18 cellular contexts compared by ENCODE assay signal in the genomic region with DNA sequence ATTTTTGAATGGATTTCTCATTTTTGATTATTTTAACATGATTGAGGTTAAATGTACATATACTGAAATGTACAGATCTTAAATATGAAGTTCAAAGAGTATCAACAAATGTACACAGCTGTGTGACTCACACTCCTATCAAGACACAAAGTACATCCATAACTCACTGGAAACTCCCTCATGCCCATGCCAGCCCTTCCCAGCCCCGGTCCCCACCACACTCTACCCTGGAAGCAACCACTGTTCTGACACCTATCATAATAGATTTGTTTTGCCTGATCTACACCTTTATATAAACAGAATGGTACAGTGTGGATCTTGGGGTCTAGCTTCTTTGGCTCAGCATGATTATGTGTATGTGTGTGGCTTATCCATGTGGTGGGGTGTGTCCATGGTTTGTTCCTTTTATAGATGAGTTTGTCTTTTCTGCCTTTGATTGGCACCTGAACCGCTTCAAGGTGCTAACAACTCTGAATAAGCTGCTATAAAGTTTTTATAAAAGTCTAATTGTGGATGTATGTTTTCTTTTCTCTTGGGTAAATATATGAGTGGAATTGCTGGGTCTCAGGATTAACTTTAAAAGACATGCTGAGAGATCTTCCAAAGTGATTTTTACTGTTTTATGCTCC.
DNase-seq lines count a peak whose midpoint lies in the region; ATAC-seq, FAIRE-seq and TF ChIP-seq lines count a peak whose summit lies in the region.
"Had no signal": no experiment of that assay in that cellular context is flagged by ENCODE, and none has a peak within 500 bp of the region (broad histone marks: within the 10 kb centered on the region; RNA-seq: fewer than 3 reads in every experiment).

No MANE protein-coding gene starts in this region.

- intact Hi-C loops in pancreas (cut with DNase I): no loop called here

- in situ Hi-C loops in GM13977 (cut with MboI; ENCODE audit: low pct_unique_long_range_greater_than_20kb, low sequenced_read_pairs, unreplicated experiment): no loop called here

- no peak for DNase-seq in GM12891 (ENCODE audit: insufficient read length, low spot score)
- peak; percentile 13 for DNase-seq in RPMI7951 (ENCODE audit: low read depth)
- DNase-seq in foreskin keratinocyte: peak; percentile 40 to 52
- DNase-seq in pancreas: peak in 1 of 6 donors; percentile 49
- DNase-seq in Ammon's horn (ENCODE audit: low spot score): no peak
- DNase-seq in hypothalamus (lab: John Stamatoyannopoulos, UW): no peak
- no peak for DNase-seq in GM13977 (ENCODE audit: low spot score)
- no peak for DNase-seq in activated naive CD4-positive, alpha-beta T cell (lab: John Stamatoyannopoulos, UW)
- DNase-seq: activated CD4-positive, alpha-beta T cell treated with anti-CD3 and anti-CD28 coated beads, Interleukin-2, amount 50 U/mL, for 48 hours; activated T-cell treated with anti-CD3 and anti-CD28 coated beads, Interleukin-2, amount 50 U/mL, for 72 hours; CD8-positive, alpha-beta memory T cell; DND-41; mesenchymal stem cell; MV-4-11; stimulated activated CD4-positive, alpha-beta T cell treated with anti-CD3 and anti-CD28 coated beads, Interleukin-12 subunit alpha, Interleukin-12 subunit beta, amount 100 ng/mL, for 4 hours had no signal

- H3K9me3 ChIP-seq in pancreas: no peaks in the 10 kb centered on the region
- H3K9me3 ChIP-seq: ascending aorta had no signal

- FAIRE-seq in GM12891 (lab: Jason Lieb, UNC): peak; percentile 9
- no peak for FAIRE-seq in pancreas (lab: Jason Lieb, UNC)
- FAIRE-seq: endometrium, K562 had no signal

- ATAC-seq in foreskin keratinocyte (peak; percentile 99), pancreas (peak; percentile 53 to 83 (median 71))
- ATAC-seq: activated T-cell treated with anti-CD3 and anti-CD28 coated beads, Interleukin-2, amount 50 U/mL, for 72 hours; K562 had no signal

- WGBS in pancreas, 2 donors: 57 to 59% methylated on average over 2 of the region's 2 CpGs

- H3K27ac ChIP-seq in foreskin keratinocyte (peak overlapping the region; percentile 65), pancreas (peak overlapping the region in 2 of 4 donors; percentile 64 to 72)
- H3K27ac ChIP-seq: ascending aorta had no signal

- TF ChIP-seq POLR2A in GM12891 (IDR thresholded peaks at IDR 0.05; ENCODE audit: low read depth, low read length): no peak

- H3K27me3 ChIP-seq in foreskin keratinocyte: no peaks in the 10 kb centered on the region
- no peaks in the 10 kb centered on the region for H3K27me3 ChIP-seq in pancreas
- H3K27me3 ChIP-seq: ascending aorta had no signal

- TF ChIP-seq CTCF in foreskin keratinocyte (conservative IDR thresholded peaks at IDR 0.05) (no peak), pancreas (IDR thresholded peaks at IDR 0.05) (no peak), GM13977 (IDR thresholded peaks at IDR 0.05; ENCODE audit: extremely low read depth, insufficient read depth, missing control alignments) (no peak)

- H3K36me3 ChIP-seq in pancreas: no peaks in the 10 kb centered on the region
- H3K36me3 ChIP-seq: ascending aorta had no signal

- no peak overlapping the region for H3K4me3 ChIP-seq in pancreas
- H3K4me3 ChIP-seq: ascending aorta, K562 had no signal

- H3K4me1 ChIP-seq in foreskin keratinocyte: peaks cover 10% of the 10 kb centered on the region
- H3K4me1 ChIP-seq in pancreas: peaks cover 4 to 20% (median 10%) of the 10 kb centered on the region in 3 donors
- H3K4me1 ChIP-seq: ascending aorta had no signal

TF ChIP-seq in GM12891, 5 proteins besides CTCF, POLR2A, EP300 and RAD21:
- TF ChIP-seq POLR2AphosphoS5 (IDR thresholded peaks at IDR 0.05; ENCODE audit: low read depth, low read length) (no peak), POU2F2 (IDR thresholded peaks at IDR 0.05; ENCODE audit: low read depth, low read length) (no peak), TAF1 (IDR thresholded peaks at IDR 0.05; ENCODE audit: low read depth, low read length) (no peak), PAX5 (IDR thresholded peaks at IDR 0.05; ENCODE audit: insufficient read depth, low read length, severe bottlenecking) (no peak), SPI1 (IDR thresholded peaks at IDR 0.05; ENCODE audit: low read depth, low read length) (no peak)
TF ChIP-seq in GM12891: peak in this region for 0.

Comparison
In these comparisons a context has a peak if more than half of its experiments do, and no peak if none do; other contexts are left out.
1. DNase-seq: peak in RPMI7951 (single experiment) and foreskin keratinocyte (2 of 2); none in GM12891 (single experiment), Ammon's horn (single experiment), hypothalamus (0 of 51), GM13977 (single experiment) and activated naive CD4-positive, alpha-beta T cell (0 of 4).